Comparison of ENCODE assay signal across 19 cellular contexts in genomic region chr5:109316631-109317030, GRCh38.
DNase-seq lines count a peak whose midpoint lies in the region; ATAC-seq and TF ChIP-seq lines count a peak whose summit lies in the region.
"Had no signal": no experiment of that assay in that cellular context is flagged by ENCODE, and none has a peak within 500 bp of the region (broad histone marks: within the 10 kb centered on the region; RNA-seq: fewer than 3 reads in every experiment).

No MANE protein-coding gene starts in this region.

- no peaks in the 10 kb centered on the region for H3K36me3 ChIP-seq in IMR-90 (ENCODE audit: control insufficient read depth, insufficient read depth, low read length)
- H3K36me3 ChIP-seq in brain microvascular endothelial cell (replicated peaks): no peaks in the 10 kb centered on the region
- H3K36me3 ChIP-seq: esophagus squamous epithelium, neutrophil, right lobe of liver, thyroid gland had no signal

- no peak overlapping the region for H3K23ac ChIP-seq in IMR-90 (ENCODE audit: low read depth, low read length)

- in situ Hi-C loops in IMR-90 (cut with MboI; ENCODE audit: low sequenced_read_pairs) (no loop called here), brain microvascular endothelial cell (cut with HindIII; ENCODE audit: low pct_ligation_motif_present, low sequenced_read_pairs) (no loop called here)

- DNase-seq in AG10803 (ENCODE audit: low read depth) (peak; percentile 45), IMR-90 (peak; percentile 61), brain microvascular endothelial cell (peak; percentile 14), left lobe of liver (ENCODE audit: low spot score) (peak; percentile 49), SKM-1 treated with dmso at 0.1 percent for 144 hours (lab: John Stamatoyannopoulos, UW; ENCODE audit: unreplicated experiment) (no peak)
- no peak for DNase-seq in activated naive CD4-positive, alpha-beta T cell treated with Interleukin-2 at 50 U/mL for 16 hours
- DNase-seq: ACHN; activated CD8-positive, alpha-beta T cell treated with anti-CD3 and anti-CD28 coated beads for 36 hours; amygdala; esophagus squamous epithelium; mesendoderm; NCI-H1092 treated with DMSO at 0.1 percent for 48 hours; SK-N-SH; stimulated activated CD4-positive, alpha-beta T cell treated with anti-CD3 and anti-CD28 coated beads, Interleukin-4, amount 100 ng/mL, for 1 hour; thyroid gland had no signal

- H4K8ac ChIP-seq in IMR-90 (ENCODE audit: low read depth in 2 of 2, low read length in 2 of 2): no peak overlapping the region

- H3K4me3 ChIP-seq in AG10803 (ENCODE audit: low read length) (no peak overlapping the region), IMR-90 (ENCODE audit: insufficient read depth, low read depth, low read length) (no peak overlapping the region), brain microvascular endothelial cell (ENCODE audit: low read depth, low read length) (no peak overlapping the region)
- H3K4me3 ChIP-seq: esophagus squamous epithelium, right lobe of liver, thyroid gland had no signal

- no peak overlapping the region for H3K18ac ChIP-seq in IMR-90 (ENCODE audit: low read depth, low read length)

- POLR2A ChIA-PET in IMR-90 (lab: Charles Lee; ENCODE audit: unreplicated experiment): no interaction called here

- no peaks in the 10 kb centered on the region for H3K9me3 ChIP-seq in IMR-90 (ENCODE audit: control insufficient read depth, insufficient read depth, low read length)
- H3K9me3 ChIP-seq: esophagus squamous epithelium, neutrophil, right lobe of liver, SK-N-SH, thyroid gland had no signal

- no peak overlapping the region for H3K27ac ChIP-seq in IMR-90 (ENCODE audit: insufficient read depth, low read length)
- H3K27ac ChIP-seq in brain microvascular endothelial cell: no peak overlapping the region
- H3K27ac ChIP-seq: esophagus squamous epithelium, neutrophil, right lobe of liver, thyroid gland had no signal

- H3K4me1 ChIP-seq in IMR-90 (ENCODE audit: control insufficient read depth, insufficient read depth, low read length): no peaks in the 10 kb centered on the region
- H3K4me1 ChIP-seq: esophagus squamous epithelium, thyroid gland had no signal

- no peak overlapping the region for H2BK5ac ChIP-seq in IMR-90 (ENCODE audit: low read depth, low read length, poor library complexity, severe bottlenecking)

- no peak for TF ChIP-seq RAD21 in IMR-90 (IDR thresholded peaks at IDR 0.05; ENCODE audit: low read length)

- H3K14ac ChIP-seq in IMR-90 (replicated peaks; ENCODE audit: low read depth, low read length): peak overlapping the region; percentile 48; the same call in 1 of the 2 replicates

- H3K27me3 ChIP-seq in IMR-90 (ENCODE audit: control insufficient read depth, insufficient read depth, low read length) (no peaks in the 10 kb centered on the region), brain microvascular endothelial cell (replicated peaks) (no peaks in the 10 kb centered on the region)
- H3K27me3 ChIP-seq: esophagus squamous epithelium, neutrophil, right lobe of liver, thyroid gland had no signal

- intact Hi-C loops in IMR-90 (cut with micrococcal nuclease): no loop called here

- H2AK9ac ChIP-seq in IMR-90 (replicated peaks; ENCODE audit: low read depth, low read length, poor library complexity): peak overlapping the region; percentile 17

- H2BK120ac ChIP-seq in IMR-90 (ENCODE audit: low read depth, low read length): no peak overlapping the region

- H3K4me2 ChIP-seq in IMR-90 (ENCODE audit: low read depth, low read length): no peak overlapping the region
- H3K4me2 ChIP-seq: SK-N-SH had no signal

- no peaks in the 10 kb centered on the region for H3K79me1 ChIP-seq in IMR-90 (ENCODE audit: low read depth in 1 of 2, low read length in 2 of 2)

- H3K4ac ChIP-seq in IMR-90 (ENCODE audit: low read depth, low read length): no peak overlapping the region; the same call in 1 of the 2 replicates

- no peak overlapping the region for H3K56ac ChIP-seq in IMR-90 (ENCODE audit: extremely low read depth, insufficient read depth, low read length)

- H2AFZ ChIP-seq in IMR-90 (replicated peaks; ENCODE audit: low read length, poor library complexity): no peak overlapping the region

- H3K9ac ChIP-seq in IMR-90 (ENCODE audit: low read depth, low read length): no peak overlapping the region
- H3K9ac ChIP-seq: SK-N-SH had no signal

- ATAC-seq in IMR-90 (ENCODE audit: low read depth) (no peak), left lobe of liver (peak; percentile 27), HG03460 (IDR thresholded peaks at IDR 0.05; ENCODE audit: unreplicated experiment) (no peak), HG03095 (IDR thresholded peaks at IDR 0.05; ENCODE audit: unreplicated experiment) (no peak)
- ATAC-seq: activated CD8-positive, alpha-beta T cell treated with anti-CD3 and anti-CD28 coated beads for 36 hours had no signal

- 29% methylated on average over 2 of the region's 4 CpGs; no CpG with 5 or more reads in 1 of the 2 experiments for WGBS in IMR-90 (ENCODE audit: extremely low coverage in 2 of 2, insufficient read length in 1 of 2), 2 experiments

- H2AK5ac ChIP-seq in IMR-90 (ENCODE audit: low read depth, low read length): no peak overlapping the region

- BruUV-seq in IMR-90 (replicated peaks; lab: Mats Ljungman, UMichigan): no TSS peak

- no peak for TF ChIP-seq POLR2A in IMR-90 (IDR thresholded peaks at IDR 0.05; ENCODE audit: low read depth, low read length)

- H4K20me1 ChIP-seq in IMR-90 (ENCODE audit: insufficient read depth, low read length): no peaks in the 10 kb centered on the region

- dilution Hi-C loops in IMR-90 (cut with HindIII; ENCODE audit: low sequenced_read_pairs, unreplicated experiment): no loop called here

- CTCF ChIA-PET in IMR-90 (lab: Yijun Ruan, JAX): no interaction called here

- TF ChIP-seq CTCF in AG10803 (conservative IDR thresholded peaks at IDR 0.05; ENCODE audit: low read length) (no peak), IMR-90 (conservative IDR thresholded peaks at IDR 0.05; ENCODE audit: low read depth, low read length) (no peak), brain microvascular endothelial cell (IDR thresholded peaks at IDR 0.05; ENCODE audit: low read depth, low read length, missing control alignments) (no peak)

- no peak overlapping the region for H4K5ac ChIP-seq in IMR-90 (ENCODE audit: low read depth, low read length)

- H2BK20ac ChIP-seq in IMR-90 (ENCODE audit: low read depth, low read length): no peak overlapping the region

- no peaks in the 10 kb centered on the region for H3K9me1 ChIP-seq in IMR-90 (ENCODE audit: insufficient read depth, low read length)

- H2BK15ac ChIP-seq in IMR-90 (ENCODE audit: low read depth, low read length): no peak overlapping the region

- no peak overlapping the region for H4K91ac ChIP-seq in IMR-90 (ENCODE audit: insufficient read depth, low read depth, low read length)

TF ChIP-seq in IMR-90, 13 proteins besides CTCF, POLR2A, EP300 and RAD21:
- TF ChIP-seq RFX5 (IDR thresholded peaks at IDR 0.05; ENCODE audit: low read depth, low read length) (no peak), BHLHE40 (IDR thresholded peaks at IDR 0.05; ENCODE audit: low read depth, low read length) (peak; percentile 24; the same call in 1 of the 2 replicates)

Comparison
In these comparisons a context has a peak if more than half of its experiments do, and no peak if none do; other contexts are left out.
1. DNase-seq: peak in AG10803 (single experiment), IMR-90 (single experiment), brain microvascular endothelial cell (single experiment) and left lobe of liver (single experiment); none in SKM-1 treated with dmso at 0.1 percent for 144 hours (single experiment) and activated naive CD4-positive, alpha-beta T cell treated with Interleukin-2 at 50 U/mL for 16 hours (single experiment).